ENCODE assay signal across 1 cellular context in the genomic region with DNA sequence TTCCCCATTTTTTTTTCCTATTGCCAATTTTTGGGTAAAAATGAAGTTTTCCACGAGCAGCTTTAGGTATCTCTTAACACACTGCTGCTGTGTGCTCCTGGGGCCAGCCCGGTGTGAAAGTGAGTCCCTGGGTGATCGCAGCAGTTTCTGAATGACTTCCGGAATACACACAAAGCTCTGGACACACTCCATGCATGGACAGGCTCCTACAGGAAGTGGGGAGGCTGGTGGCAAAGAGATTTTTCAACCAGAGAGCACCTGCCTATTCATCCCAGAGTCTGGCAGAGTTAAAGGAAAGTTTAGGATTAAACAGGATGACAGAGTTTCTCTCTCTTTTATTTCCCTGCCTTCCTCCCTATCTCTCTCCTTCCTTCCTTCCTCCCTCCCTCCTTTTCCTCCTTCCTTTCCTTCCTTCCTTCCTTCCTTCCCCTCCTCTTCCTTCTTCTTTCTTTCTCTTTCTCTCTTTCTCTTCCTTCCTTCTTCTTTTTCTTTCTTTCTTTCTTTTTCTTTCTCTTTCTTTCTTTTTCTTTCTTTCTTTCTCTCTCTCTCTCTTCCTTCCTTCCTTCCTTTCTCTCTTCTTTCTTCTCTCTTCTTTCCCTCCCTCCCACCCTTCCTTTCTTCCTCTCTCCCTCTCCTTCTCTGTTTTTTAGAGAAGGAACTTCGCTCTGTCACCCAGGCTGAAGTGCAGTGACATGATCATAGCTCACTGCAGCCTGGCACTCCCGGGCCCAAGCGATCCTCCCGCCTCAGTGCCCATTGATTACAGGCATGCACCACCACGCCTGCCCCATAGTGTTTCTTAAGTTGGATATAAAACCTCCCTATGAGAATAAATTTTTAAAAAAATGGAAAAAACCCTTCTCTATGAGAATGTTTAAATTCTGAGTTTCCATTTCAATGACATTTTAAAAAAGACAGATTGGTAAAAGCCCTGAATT.
TF ChIP-seq lines count a peak whose summit lies in the region.

No MANE protein-coding gene starts in this region.

TF ChIP-seq in GM12878, 131 proteins besides CTCF, POLR2A, EP300 and RAD21 (continued from another document and continues in another):
- TF ChIP-seq, protein P1, sequence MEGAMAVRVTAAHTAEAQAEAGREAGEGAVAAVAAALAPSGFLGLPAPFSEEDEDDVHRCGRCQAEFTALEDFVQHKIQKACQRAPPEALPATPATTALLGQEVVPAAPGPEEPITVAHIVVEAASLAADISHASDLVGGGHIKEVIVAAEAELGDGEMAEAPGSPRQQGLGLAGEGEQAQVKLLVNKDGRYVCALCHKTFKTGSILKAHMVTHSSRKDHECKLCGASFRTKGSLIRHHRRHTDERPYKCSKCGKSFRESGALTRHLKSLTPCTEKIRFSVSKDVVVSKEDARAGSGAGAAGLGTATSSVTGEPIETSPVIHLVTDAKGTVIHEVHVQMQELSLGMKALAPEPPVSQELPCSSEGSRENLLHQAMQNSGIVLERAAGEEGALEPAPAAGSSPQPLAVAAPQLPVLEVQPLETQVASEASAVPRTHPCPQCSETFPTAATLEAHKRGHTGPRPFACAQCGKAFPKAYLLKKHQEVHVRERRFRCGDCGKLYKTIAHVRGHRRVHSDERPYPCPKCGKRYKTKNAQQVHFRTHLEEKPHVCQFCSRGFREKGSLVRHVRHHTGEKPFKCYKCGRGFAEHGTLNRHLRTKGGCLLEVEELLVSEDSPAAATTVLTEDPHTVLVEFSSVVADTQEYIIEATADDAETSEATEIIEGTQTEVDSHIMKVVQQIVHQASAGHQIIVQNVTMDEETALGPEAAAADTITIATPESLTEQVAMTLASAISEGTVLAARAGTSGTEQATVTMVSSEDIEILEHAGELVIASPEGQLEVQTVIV (IDR thresholded peaks at IDR 0.05; ENCODE audit: borderline replicate concordance, partially characterized antibody): no peak
- TF ChIP-seq CREM (IDR thresholded peaks at IDR 0.05; ENCODE audit: low read depth) (no peak), CBX5 (IDR thresholded peaks at IDR 0.05; ENCODE audit: low read depth) (no peak), SPI1 (IDR thresholded peaks at IDR 0.05; ENCODE audit: borderline replicate concordance, insufficient read depth, low read depth, low read length) (0 out of 2 replicates have a peak, but pooled peaks have one; percentile 42), TARDBP (IDR thresholded peaks at IDR 0.05; ENCODE audit: borderline replicate concordance) (no peak), BRCA1 (IDR thresholded peaks at IDR 0.05; ENCODE audit: low read depth, low read length) (no peak), MYC (IDR thresholded peaks at IDR 0.05; ENCODE audit: insufficient read depth, insufficient read length, insufficient replicate concordance, low read length, severe bottlenecking) (no peak), SMAD5 (IDR thresholded peaks at IDR 0.05; ENCODE audit: low read depth) (no peak), MTA2 (IDR thresholded peaks at IDR 0.05; ENCODE audit: low read depth) (peak; percentile 47; the same call in 1 of the 2 replicates), ATF7 (IDR thresholded peaks at IDR 0.05; ENCODE audit: low read depth) (peak; percentile 41; the same call in 1 of the 2 replicates), PAX5 (IDR thresholded peaks at IDR 0.05; ENCODE audit: borderline replicate concordance, low read depth, low read length) (peak; percentile 71; the same call in 1 of the 2 replicates), MEF2B (IDR thresholded peaks at IDR 0.05; ENCODE audit: partially characterized antibody, poor library complexity, severe bottlenecking) (peak; percentile 85), DPF2 (IDR thresholded peaks at IDR 0.05) (no peak), HDGF (IDR thresholded peaks at IDR 0.05) (peak; percentile 68; the same call in 1 of the 2 replicates), RB1 (IDR thresholded peaks at IDR 0.05; ENCODE audit: borderline replicate concordance) (no peak), IKZF2 (IDR thresholded peaks at IDR 0.05) (peak; percentile 83 to 89), ZBED1 (IDR thresholded peaks at IDR 0.05; ENCODE audit: borderline replicate concordance) (peak; percentile 31; the same call in 1 of the 2 replicates), ZZZ3 (IDR thresholded peaks at IDR 0.05; ENCODE audit: control insufficient read depth, insufficient read length, low read depth) (no peak), JUND (IDR thresholded peaks at IDR 0.05; ENCODE audit: low read depth, low read length) (no peak), BACH1 (IDR thresholded peaks at IDR 0.05; ENCODE audit: borderline replicate concordance) (no peak), BCL11A (IDR thresholded peaks at IDR 0.05; ENCODE audit: low read depth, low read length) (no peak), RCOR1 (conservative IDR thresholded peaks at IDR 0.05; ENCODE audit: low read depth, low read length) (no peak), ESRRA (IDR thresholded peaks at IDR 0.05; ENCODE audit: low read length) (no peak), NFYA (IDR thresholded peaks at IDR 0.05; ENCODE audit: borderline replicate concordance, low read depth, low read length) (no peak), YY1 (IDR thresholded peaks at IDR 0.05; ENCODE audit: low read depth, low read length) (no peak; the same call in 1 of the 2 replicates), TCF12 (IDR thresholded peaks at IDR 0.05; ENCODE audit: low read depth, low read length) (peak; percentile 56), RELA (IDR thresholded peaks at IDR 0.05; ENCODE audit: borderline replicate concordance, partially characterized antibody) (no peak), GATAD2B (conservative IDR thresholded peaks at IDR 0.05; ENCODE audit: low read depth) (no peak), ASH2L (IDR thresholded peaks at IDR 0.05; ENCODE audit: borderline replicate concordance, low read depth) (no peak)
- TF ChIP-seq, protein P2, sequence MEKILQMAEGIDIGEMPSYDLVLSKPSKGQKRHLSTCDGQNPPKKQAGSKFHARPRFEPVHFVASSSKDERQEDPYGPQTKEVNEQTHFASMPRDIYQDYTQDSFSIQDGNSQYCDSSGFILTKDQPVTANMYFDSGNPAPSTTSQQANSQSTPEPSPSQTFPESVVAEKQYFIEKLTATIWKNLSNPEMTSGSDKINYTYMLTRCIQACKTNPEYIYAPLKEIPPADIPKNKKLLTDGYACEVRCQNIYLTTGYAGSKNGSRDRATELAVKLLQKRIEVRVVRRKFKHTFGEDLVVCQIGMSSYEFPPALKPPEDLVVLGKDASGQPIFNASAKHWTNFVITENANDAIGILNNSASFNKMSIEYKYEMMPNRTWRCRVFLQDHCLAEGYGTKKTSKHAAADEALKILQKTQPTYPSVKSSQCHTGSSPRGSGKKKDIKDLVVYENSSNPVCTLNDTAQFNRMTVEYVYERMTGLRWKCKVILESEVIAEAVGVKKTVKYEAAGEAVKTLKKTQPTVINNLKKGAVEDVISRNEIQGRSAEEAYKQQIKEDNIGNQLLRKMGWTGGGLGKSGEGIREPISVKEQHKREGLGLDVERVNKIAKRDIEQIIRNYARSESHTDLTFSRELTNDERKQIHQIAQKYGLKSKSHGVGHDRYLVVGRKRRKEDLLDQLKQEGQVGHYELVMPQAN (conservative IDR thresholded peaks at IDR 0.05): no peak
- TF ChIP-seq, protein P3, sequence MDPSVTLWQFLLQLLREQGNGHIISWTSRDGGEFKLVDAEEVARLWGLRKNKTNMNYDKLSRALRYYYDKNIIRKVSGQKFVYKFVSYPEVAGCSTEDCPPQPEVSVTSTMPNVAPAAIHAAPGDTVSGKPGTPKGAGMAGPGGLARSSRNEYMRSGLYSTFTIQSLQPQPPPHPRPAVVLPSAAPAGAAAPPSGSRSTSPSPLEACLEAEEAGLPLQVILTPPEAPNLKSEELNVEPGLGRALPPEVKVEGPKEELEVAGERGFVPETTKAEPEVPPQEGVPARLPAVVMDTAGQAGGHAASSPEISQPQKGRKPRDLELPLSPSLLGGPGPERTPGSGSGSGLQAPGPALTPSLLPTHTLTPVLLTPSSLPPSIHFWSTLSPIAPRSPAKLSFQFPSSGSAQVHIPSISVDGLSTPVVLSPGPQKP (IDR thresholded peaks at IDR 0.05; ENCODE audit: low read depth, low read length): no peak; the same call in 1 of the 2 replicates
- TF ChIP-seq, protein P4, sequence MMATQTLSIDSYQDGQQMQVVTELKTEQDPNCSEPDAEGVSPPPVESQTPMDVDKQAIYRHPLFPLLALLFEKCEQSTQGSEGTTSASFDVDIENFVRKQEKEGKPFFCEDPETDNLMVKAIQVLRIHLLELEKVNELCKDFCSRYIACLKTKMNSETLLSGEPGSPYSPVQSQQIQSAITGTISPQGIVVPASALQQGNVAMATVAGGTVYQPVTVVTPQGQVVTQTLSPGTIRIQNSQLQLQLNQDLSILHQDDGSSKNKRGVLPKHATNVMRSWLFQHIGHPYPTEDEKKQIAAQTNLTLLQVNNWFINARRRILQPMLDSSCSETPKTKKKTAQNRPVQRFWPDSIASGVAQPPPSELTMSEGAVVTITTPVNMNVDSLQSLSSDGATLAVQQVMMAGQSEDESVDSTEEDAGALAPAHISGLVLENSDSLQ (IDR thresholded peaks at IDR 0.05): no peak
- TF ChIP-seq, protein P5, sequence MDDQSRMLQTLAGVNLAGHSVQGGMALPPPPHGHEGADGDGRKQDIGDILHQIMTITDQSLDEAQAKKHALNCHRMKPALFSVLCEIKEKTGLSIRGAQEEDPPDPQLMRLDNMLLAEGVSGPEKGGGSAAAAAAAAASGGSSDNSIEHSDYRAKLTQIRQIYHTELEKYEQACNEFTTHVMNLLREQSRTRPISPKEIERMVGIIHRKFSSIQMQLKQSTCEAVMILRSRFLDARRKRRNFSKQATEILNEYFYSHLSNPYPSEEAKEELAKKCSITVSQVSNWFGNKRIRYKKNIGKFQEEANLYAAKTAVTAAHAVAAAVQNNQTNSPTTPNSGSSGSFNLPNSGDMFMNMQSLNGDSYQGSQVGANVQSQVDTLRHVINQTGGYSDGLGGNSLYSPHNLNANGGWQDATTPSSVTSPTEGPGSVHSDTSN (IDR thresholded peaks at IDR 0.05; ENCODE audit: insufficient replicate concordance, low read depth, low read length): no peak
- TF ChIP-seq, protein P6, sequence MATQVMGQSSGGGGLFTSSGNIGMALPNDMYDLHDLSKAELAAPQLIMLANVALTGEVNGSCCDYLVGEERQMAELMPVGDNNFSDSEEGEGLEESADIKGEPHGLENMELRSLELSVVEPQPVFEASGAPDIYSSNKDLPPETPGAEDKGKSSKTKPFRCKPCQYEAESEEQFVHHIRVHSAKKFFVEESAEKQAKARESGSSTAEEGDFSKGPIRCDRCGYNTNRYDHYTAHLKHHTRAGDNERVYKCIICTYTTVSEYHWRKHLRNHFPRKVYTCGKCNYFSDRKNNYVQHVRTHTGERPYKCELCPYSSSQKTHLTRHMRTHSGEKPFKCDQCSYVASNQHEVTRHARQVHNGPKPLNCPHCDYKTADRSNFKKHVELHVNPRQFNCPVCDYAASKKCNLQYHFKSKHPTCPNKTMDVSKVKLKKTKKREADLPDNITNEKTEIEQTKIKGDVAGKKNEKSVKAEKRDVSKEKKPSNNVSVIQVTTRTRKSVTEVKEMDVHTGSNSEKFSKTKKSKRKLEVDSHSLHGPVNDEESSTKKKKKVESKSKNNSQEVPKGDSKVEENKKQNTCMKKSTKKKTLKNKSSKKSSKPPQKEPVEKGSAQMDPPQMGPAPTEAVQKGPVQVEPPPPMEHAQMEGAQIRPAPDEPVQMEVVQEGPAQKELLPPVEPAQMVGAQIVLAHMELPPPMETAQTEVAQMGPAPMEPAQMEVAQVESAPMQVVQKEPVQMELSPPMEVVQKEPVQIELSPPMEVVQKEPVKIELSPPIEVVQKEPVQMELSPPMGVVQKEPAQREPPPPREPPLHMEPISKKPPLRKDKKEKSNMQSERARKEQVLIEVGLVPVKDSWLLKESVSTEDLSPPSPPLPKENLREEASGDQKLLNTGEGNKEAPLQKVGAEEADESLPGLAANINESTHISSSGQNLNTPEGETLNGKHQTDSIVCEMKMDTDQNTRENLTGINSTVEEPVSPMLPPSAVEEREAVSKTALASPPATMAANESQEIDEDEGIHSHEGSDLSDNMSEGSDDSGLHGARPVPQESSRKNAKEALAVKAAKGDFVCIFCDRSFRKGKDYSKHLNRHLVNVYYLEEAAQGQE (IDR thresholded peaks at IDR 0.05; ENCODE audit: low read depth, low read length): no peak
- TF ChIP-seq, protein P7, sequence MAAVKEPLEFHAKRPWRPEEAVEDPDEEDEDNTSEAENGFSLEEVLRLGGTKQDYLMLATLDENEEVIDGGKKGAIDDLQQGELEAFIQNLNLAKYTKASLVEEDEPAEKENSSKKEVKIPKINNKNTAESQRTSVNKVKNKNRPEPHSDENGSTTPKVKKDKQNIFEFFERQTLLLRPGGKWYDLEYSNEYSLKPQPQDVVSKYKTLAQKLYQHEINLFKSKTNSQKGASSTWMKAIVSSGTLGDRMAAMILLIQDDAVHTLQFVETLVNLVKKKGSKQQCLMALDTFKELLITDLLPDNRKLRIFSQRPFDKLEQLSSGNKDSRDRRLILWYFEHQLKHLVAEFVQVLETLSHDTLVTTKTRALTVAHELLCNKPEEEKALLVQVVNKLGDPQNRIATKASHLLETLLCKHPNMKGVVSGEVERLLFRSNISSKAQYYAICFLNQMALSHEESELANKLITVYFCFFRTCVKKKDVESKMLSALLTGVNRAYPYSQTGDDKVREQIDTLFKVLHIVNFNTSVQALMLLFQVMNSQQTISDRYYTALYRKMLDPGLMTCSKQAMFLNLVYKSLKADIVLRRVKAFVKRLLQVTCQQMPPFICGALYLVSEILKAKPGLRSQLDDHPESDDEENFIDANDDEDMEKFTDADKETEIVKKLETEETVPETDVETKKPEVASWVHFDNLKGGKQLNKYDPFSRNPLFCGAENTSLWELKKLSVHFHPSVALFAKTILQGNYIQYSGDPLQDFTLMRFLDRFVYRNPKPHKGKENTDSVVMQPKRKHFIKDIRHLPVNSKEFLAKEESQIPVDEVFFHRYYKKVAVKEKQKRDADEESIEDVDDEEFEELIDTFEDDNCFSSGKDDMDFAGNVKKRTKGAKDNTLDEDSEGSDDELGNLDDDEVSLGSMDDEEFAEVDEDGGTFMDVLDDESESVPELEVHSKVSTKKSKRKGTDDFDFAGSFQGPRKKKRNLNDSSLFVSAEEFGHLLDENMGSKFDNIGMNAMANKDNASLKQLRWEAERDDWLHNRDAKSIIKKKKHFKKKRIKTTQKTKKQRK (IDR thresholded peaks at IDR 0.05; ENCODE audit: low read depth, low read length): no peak
- TF ChIP-seq, protein P8, sequence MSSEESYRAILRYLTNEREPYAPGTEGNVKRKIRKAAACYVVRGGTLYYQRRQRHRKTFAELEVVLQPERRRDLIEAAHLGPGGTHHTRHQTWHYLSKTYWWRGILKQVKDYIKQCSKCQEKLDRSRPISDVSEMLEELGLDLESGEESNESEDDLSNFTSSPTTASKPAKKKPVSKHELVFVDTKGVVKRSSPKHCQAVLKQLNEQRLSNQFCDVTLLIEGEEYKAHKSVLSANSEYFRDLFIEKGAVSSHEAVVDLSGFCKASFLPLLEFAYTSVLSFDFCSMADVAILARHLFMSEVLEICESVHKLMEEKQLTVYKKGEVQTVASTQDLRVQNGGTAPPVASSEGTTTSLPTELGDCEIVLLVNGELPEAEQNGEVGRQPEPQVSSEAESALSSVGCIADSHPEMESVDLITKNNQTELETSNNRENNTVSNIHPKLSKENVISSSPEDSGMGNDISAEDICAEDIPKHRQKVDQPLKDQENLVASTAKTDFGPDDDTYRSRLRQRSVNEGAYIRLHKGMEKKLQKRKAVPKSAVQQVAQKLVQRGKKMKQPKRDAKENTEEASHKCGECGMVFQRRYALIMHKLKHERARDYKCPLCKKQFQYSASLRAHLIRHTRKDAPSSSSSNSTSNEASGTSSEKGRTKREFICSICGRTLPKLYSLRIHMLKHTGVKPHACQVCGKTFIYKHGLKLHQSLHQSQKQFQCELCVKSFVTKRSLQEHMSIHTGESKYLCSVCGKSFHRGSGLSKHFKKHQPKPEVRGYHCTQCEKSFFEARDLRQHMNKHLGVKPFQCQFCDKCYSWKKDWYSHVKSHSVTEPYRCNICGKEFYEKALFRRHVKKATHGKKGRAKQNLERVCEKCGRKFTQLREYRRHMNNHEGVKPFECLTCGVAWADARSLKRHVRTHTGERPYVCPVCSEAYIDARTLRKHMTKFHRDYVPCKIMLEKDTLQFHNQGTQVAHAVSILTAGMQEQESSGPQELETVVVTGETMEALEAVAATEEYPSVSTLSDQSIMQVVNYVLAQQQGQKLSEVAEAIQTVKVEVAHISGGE (CRISPR knock-in tag; IDR thresholded peaks at IDR 0.05): no peak
